8 cellular contexts compared by ENCODE assay signal in the genomic region with DNA sequence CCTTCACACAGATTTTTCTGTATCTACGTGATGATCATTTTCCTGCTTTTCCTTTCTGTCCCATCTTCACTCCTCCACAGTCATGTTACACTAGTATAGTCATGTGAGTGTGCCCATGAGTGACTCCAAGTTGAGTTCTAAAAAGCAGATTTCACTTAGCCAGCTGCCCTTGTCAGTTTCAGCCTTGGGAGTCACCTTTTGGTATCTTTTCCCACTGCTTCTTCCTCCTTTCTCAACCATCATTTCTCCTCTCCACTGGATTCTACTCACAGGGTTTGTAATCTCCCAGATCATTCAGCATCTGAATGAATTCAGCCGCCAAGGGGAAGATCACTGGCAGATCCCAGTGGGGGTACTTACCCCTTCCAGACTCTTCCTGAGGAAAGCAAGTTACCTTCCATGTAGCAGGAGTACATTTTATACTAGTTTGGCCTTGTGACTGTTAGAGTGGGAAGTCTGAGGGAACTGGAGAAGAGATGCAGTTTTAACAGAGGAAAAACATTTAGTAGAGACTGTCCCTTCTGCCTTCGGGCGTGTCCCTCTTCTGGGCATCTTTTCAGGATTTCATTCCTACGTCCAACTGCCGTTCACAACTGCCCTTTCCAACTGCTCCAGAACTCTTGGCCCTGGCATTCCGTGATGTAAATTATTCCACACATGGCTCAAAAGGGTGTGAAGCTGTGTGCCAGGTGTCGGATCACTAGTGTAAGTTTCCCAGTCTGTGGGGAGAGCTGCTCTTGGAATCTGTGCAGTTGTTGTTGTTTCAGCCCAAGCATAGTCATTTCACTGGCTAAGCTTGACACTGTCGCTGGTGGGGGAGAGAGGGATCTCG. TPM values are rescaled to one million over a fixed set of nuclear protein-coding genes. Genes with fewer than 3 reads are reported as not detected.
DNase-seq lines count a peak whose midpoint lies in the region; ATAC-seq and TF ChIP-seq lines count a peak whose summit lies in the region.

No MANE protein-coding gene starts in this region.

- peaks cover 19 to 20% of the 10 kb centered on the region in 2 donors for H3K4me1 Mint-ChIP-seq in natural killer cell
- peaks cover 7% of the 10 kb centered on the region for H3K4me1 Mint-ChIP-seq in endothelial cell (ENCODE audit: unreplicated experiment)

- TF ChIP-seq CTCF in natural killer cell (IDR thresholded peaks at IDR 0.05) (no peak), uterus (IDR thresholded peaks at IDR 0.05) (no peak), endothelial cell (IDR thresholded peaks at IDR 0.05; ENCODE audit: unreplicated experiment) (no peak)

- peak overlapping the region; percentile 2 for H3K4me3 Mint-ChIP-seq in natural killer cell
- H3K4me3 Mint-ChIP-seq in endothelial cell (ENCODE audit: unreplicated experiment): no peak overlapping the region

- no peaks in the 10 kb centered on the region for H3K27me3 ChIP-seq in uterus

- no peaks in the 10 kb centered on the region for H3K36me3 ChIP-seq in uterus

- intact Hi-C loops in Right ventricle myocardium inferior (cut with DNase I) (no loop called here), cardiac septum (cut with DNase I) (loop anchor here (5.0 kb wide), 1 partner anchor 38 kb away; a partner anchor contains a TSS), natural killer cell (cut with micrococcal nuclease) (loop anchor here (5.0 kb wide), 1 partner anchor 48 kb away; no protein-coding TSS in a partner anchor), uterus (cut with DNase I; ENCODE audit: low total_unique reads) (no loop called here)

- no peaks in the 10 kb centered on the region for H3K36me3 Mint-ChIP-seq in natural killer cell
- no peaks in the 10 kb centered on the region for H3K36me3 Mint-ChIP-seq in endothelial cell (ENCODE audit: low read depth, unreplicated experiment)

- DNase-seq in Right ventricle myocardium inferior (ENCODE audit: missing footprints) (no peak), cardiac septum (ENCODE audit: low spot score) (no peak), fibroblast of peridontal ligament (ENCODE audit: extremely low read depth) (peak; percentile 58), natural killer cell (no peak), uterus (peak in 1 of 2 donors; percentile 23), endothelial cell (ENCODE audit: low spot score) (no peak), mucosa of gallbladder (ENCODE audit: low spot score) (no peak)
- DNase-seq in stimulated activated CD8-positive, alpha-beta memory T cell treated with anti-CD3 and anti-CD28 coated beads, Interleukin-4, amount 100 ng/mL, for 48 hours: no peak

- peak; percentile 71 for ATAC-seq in Right ventricle myocardium inferior
- no peak for ATAC-seq in natural killer cell

- H3K27me3 Mint-ChIP-seq in natural killer cell (ENCODE audit: low read depth in 2 of 2): no peaks in the 10 kb centered on the region
- H3K27me3 Mint-ChIP-seq in endothelial cell (ENCODE audit: unreplicated experiment): no peaks in the 10 kb centered on the region

- TF ChIP-seq POLR2A in uterus (IDR thresholded peaks at IDR 0.05): no peak

- peak overlapping the region; percentile 1 to 12 for H3K4me3 ChIP-seq in uterus

- H3K9me3 ChIP-seq in uterus: no peaks in the 10 kb centered on the region

- H3K9me3 Mint-ChIP-seq in natural killer cell (no peaks in the 10 kb centered on the region), endothelial cell (ENCODE audit: unreplicated experiment) (no peaks in the 10 kb centered on the region)

- peak overlapping the region; percentile 82 to 83 for H3K27ac ChIP-seq in uterus

- peaks cover 7 to 23% of the 10 kb centered on the region in 2 donors for H3K4me1 ChIP-seq in uterus

- H3K27ac Mint-ChIP-seq in natural killer cell (peak overlapping the region; percentile 83 to 85), endothelial cell (ENCODE audit: unreplicated experiment) (no peak overlapping the region)

RNA-seq across cellular contexts. Expression of a gene that starts 38.9 kb away (rescaled TPM):
- 11.6 TPM for total RNA-seq in Right ventricle myocardium inferior
- total RNA-seq in cardiac septum: 11.3 TPM
- total RNA-seq in natural killer cell: 10 to 100 TPM; 31.1 to 43.4 (median 37.1) TPM
- total RNA-seq in uterus: 10 to 100 TPM in 3 of 4 donors, 1 to 10 TPM in 1; 7.4 to 35.3 (median 18.2) TPM
- total RNA-seq in endothelial cell (ENCODE audit: unreplicated experiment): 9.2 TPM
- 18.1 TPM for total RNA-seq in mucosa of gallbladder

RNA-seq across cellular contexts. Expression of a gene that starts 58.7 kb away (rescaled TPM):
- total RNA-seq in Right ventricle myocardium inferior (44.5 TPM), cardiac septum (46.9 TPM), natural killer cell (10 to 100 TPM; 66.9 to 67.2 (median 66.9) TPM), uterus (100 to 1,000 TPM in 1 of 4 donors, 10 to 100 TPM in 3; 62.9 to 123 (median 82.1) TPM), endothelial cell (ENCODE audit: unreplicated experiment) (58.1 TPM), mucosa of gallbladder (61.1 TPM)

Comparison
In these comparisons a context has a peak if more than half of its experiments do, and no peak if none do; other contexts are left out.
1. intact Hi-C loops: an anchor here in cardiac septum (5.0 kb wide) and natural killer cell (5.0 kb wide); none called in Right ventricle myocardium inferior and uterus.